ENCODE assay signal across 8 cellular contexts in genomic region chr11:63567044-63567840, GRCh38. TPM values are rescaled to one million over a fixed set of nuclear protein-coding genes. Genes with fewer than 3 reads are reported as not detected.
DNase-seq lines count a peak whose midpoint lies in the region; ATAC-seq, FAIRE-seq and TF ChIP-seq lines count a peak whose summit lies in the region.

No MANE protein-coding gene starts in this region.

- CTCF ChIA-PET in CD4-positive, alpha-beta memory T cell (lab: Charles Lee; ENCODE audit: partially characterized antibody) = interaction anchor here (1.0 to 1.8 kb wide), 5 partner anchors 30 to 88 kb away, joined by 3 to 5 read pairs (median 3); partner anchors contain the start of gene PLAAT4

- H3K9ac ChIP-seq in adipocyte (ENCODE audit: low read length) (no peak overlapping the region), keratinocyte (ENCODE audit: control insufficient read depth, extremely low read depth, insufficient read depth, low read length) (peak overlapping the region; percentile 74)

- H3K4me3 ChIP-seq in CD4-positive, alpha-beta memory T cell (ENCODE audit: low read length in 2 of 2) = no peak overlapping the region
- H3K4me3 ChIP-seq in RWPE2 (ENCODE audit: severe bottlenecking) = no peak overlapping the region
- peak overlapping the region; percentile 61 for H3K4me3 ChIP-seq in adipocyte (ENCODE audit: low read length)
- H3K4me3 ChIP-seq in keratinocyte (ENCODE audit: control insufficient read depth in 2 of 3, extremely low read depth in 1 of 3, insufficient read depth in 2 of 3, low read depth in 1 of 3, low read length in 3 of 3) = peak overlapping the region in 2 of 3 experiments; percentile 24 to 32

- peak; percentile 70 for FAIRE-seq in keratinocyte (lab: Jason Lieb, UNC)

- H3K4me1 Mint-ChIP-seq in CD4-positive, alpha-beta memory T cell = peaks cover 32 to 46% (median 36%) of the 10 kb centered on the region in 4 donors

- H3K9me3 ChIP-seq in CD4-positive, alpha-beta memory T cell (ENCODE audit: control insufficient read depth in 1 of 2, low read length in 2 of 2) = no peaks in the 10 kb centered on the region
- H3K9me3 ChIP-seq in RWPE2 (ENCODE audit: severe bottlenecking) (no peaks in the 10 kb centered on the region), adipocyte (ENCODE audit: control insufficient read depth, low read length) (no peaks in the 10 kb centered on the region), keratinocyte (ENCODE audit: control insufficient read depth, low read depth, low read length) (no peaks in the 10 kb centered on the region)

- H3K9me1 ChIP-seq in keratinocyte (ENCODE audit: control insufficient read depth, extremely low read depth, insufficient read depth, low read length) = no peaks in the 10 kb centered on the region

- peak overlapping the region; percentile 71 for H2AFZ ChIP-seq in keratinocyte (ENCODE audit: control insufficient read depth, low read length)

- no peaks in the 10 kb centered on the region for H4K20me1 ChIP-seq in keratinocyte (ENCODE audit: control insufficient read depth, extremely low read depth, insufficient read depth, low read length)

- H3K36me3 ChIP-seq in CD4-positive, alpha-beta memory T cell (ENCODE audit: insufficient read depth, low read length) = no peaks in the 10 kb centered on the region
- H3K36me3 ChIP-seq in RWPE2 (ENCODE audit: low read depth) = no peaks in the 10 kb centered on the region
- no peaks in the 10 kb centered on the region for H3K36me3 ChIP-seq in adipocyte (ENCODE audit: control insufficient read depth, insufficient read depth, low read length, severe bottlenecking)
- H3K36me3 ChIP-seq in keratinocyte (ENCODE audit: control insufficient read depth in 2 of 2, extremely low read depth in 1 of 2, insufficient read depth in 2 of 2, low read length in 2 of 2) = no peaks in the 10 kb centered on the region

- H3K4me1 ChIP-seq in CD4-positive, alpha-beta memory T cell (ENCODE audit: insufficient read depth, low read length) = peaks cover 44% of the 10 kb centered on the region
- H3K4me1 ChIP-seq in RWPE2 (ENCODE audit: insufficient read depth, poor library complexity, severe bottlenecking) (peaks cover 34% of the 10 kb centered on the region), adipocyte (ENCODE audit: control insufficient read depth, insufficient read depth, low read length) (peaks cover 14% of the 10 kb centered on the region), keratinocyte (ENCODE audit: control insufficient read depth, extremely low read depth, insufficient read depth, low read length) (peaks cover 37% of the 10 kb centered on the region)

- H3K27ac Mint-ChIP-seq in CD4-positive, alpha-beta memory T cell = peak overlapping the region; percentile 90 to 99 (median 96)

- POLR2A ChIA-PET in CD4-positive, alpha-beta memory T cell (lab: Charles Lee; ENCODE audit: partially characterized antibody) = interaction anchor here (0.7 to 2.9 kb wide), 17 partner anchors 14 to 115 kb away, joined by 3 to 31 read pairs (median 5); partner anchors contain the start of genes PLAAT4, PLAAT5 and RTN3

- intact Hi-C loops in CD4-positive, alpha-beta memory T cell (cut with micrococcal nuclease) = loop anchor here (2.0 kb wide), 1 partner anchor 30 kb away; the partner anchor contains the start of gene PLAAT4

- TF ChIP-seq CTCF in RWPE2 (IDR thresholded peaks at IDR 0.05; ENCODE audit: poor library complexity, severe bottlenecking) = no peak
- no peak for TF ChIP-seq CTCF in keratinocyte (optimal IDR thresholded peaks at IDR 0.05 in 1 of 3, IDR thresholded peaks at IDR 0.05 in 1 of 3, conservative IDR thresholded peaks at IDR 0.05 in 1 of 3; ENCODE audit: extremely low read depth in 1 of 3, insufficient read depth in 2 of 3, low read length in 3 of 3)

- peak; percentile 80 to 96 (median 90) for DNase-seq in CD4-positive, alpha-beta memory T cell
- DNase-seq in RWPE2 (ENCODE audit: low spot score) (no peak), adipocyte (ENCODE audit: low read depth) (peak; percentile 86), keratinocyte (ENCODE audit: low read depth, low spot score) (peak; percentile 95), NCI-H524 treated with DMSO at 0.1 percent for 48 hours (lab: John Stamatoyannopoulos, UW) (no peak)
- peak; percentile 34 to 36 for DNase-seq in stimulated activated CD8-positive, alpha-beta memory T cell treated with anti-CD3 and anti-CD28 coated beads, Interleukin-2, amount 100 ng/mL, for 1 hour (ENCODE audit: low read depth in 2 of 2)

- H3K79me2 ChIP-seq in keratinocyte (ENCODE audit: control insufficient read depth, insufficient read depth, low read length) = no peaks in the 10 kb centered on the region

- no peaks in the 10 kb centered on the region for H3K36me3 Mint-ChIP-seq in CD4-positive, alpha-beta memory T cell

- ATAC-seq in GM19397 (IDR thresholded peaks at IDR 0.05; ENCODE audit: unreplicated experiment) (peak; percentile 71), HG03442 (IDR thresholded peaks at IDR 0.05; ENCODE audit: unreplicated experiment) (peak; percentile 74), RWPE2 (ENCODE audit: low read depth) (peak; percentile 97)

- H3K4me3 Mint-ChIP-seq in CD4-positive, alpha-beta memory T cell = peak overlapping the region; percentile 23 to 79 (median 64)

- H3K4me2 ChIP-seq in keratinocyte (ENCODE audit: control insufficient read depth, extremely low read depth, insufficient read depth, low read depth, low read length) = peak overlapping the region; percentile 92

- H3K9me3 Mint-ChIP-seq in CD4-positive, alpha-beta memory T cell = no peaks in the 10 kb centered on the region

- H3K27ac ChIP-seq in CD4-positive, alpha-beta memory T cell (ENCODE audit: low read depth, low read length) = peak overlapping the region; percentile 74
- H3K27ac ChIP-seq in RWPE2 (ENCODE audit: poor library complexity, severe bottlenecking) (peak overlapping the region; percentile 75), keratinocyte (ENCODE audit: control insufficient read depth, insufficient read depth, low read length) (peak overlapping the region; percentile 99)

- dilution Hi-C loops in keratinocyte (cut with MboI; ENCODE audit: extremely low pct_ligation_motif_present, low sequenced_read_pairs) = no loop called here

- no peaks in the 10 kb centered on the region for H3K27me3 ChIP-seq in CD4-positive, alpha-beta memory T cell (ENCODE audit: insufficient read depth, low read length)
- H3K27me3 ChIP-seq in RWPE2 (ENCODE audit: insufficient read depth, poor library complexity, severe bottlenecking) (no peaks in the 10 kb centered on the region), adipocyte (replicated peaks; ENCODE audit: control insufficient read depth, insufficient read depth, low read length) (no peaks in the 10 kb centered on the region), keratinocyte (ENCODE audit: control insufficient read depth, extremely low read depth, insufficient read depth, low read length) (no peaks in the 10 kb centered on the region)

- H3K27me3 Mint-ChIP-seq in CD4-positive, alpha-beta memory T cell = no peaks in the 10 kb centered on the region

RNA-seq across cellular contexts. Expression of gene PLAAT2, which starts 4.1 kb away (rescaled TPM):
- total RNA-seq in CD4-positive, alpha-beta memory T cell = not detected
- under 1 TPM in 1 of 2 donors, not detected in 1; 0.48 TPM for polyA plus RNA-seq in CD4-positive, alpha-beta memory T cell
- 0.29 to 1.4 TPM (median 0.46 TPM) in 3 replicates for polyA plus RNA-seq in keratinocyte
- 1.9 TPM for polyA plus RNA-seq in keratinocyte (2011; ENCODE audit: low read depth)
- 0.49 and 1.0 TPM in 2 replicates for polyA plus RNA-seq in keratinocyte (2011; cell fraction: cytosol; rRNA removed)
- polyA plus RNA-seq in keratinocyte (2011; cell fraction: nucleus; rRNA removed) = 0.53 and 0.69 TPM in 2 replicates
- polyA plus RNA-seq in keratinocyte (2012; ENCODE audit: low replicate concordance) = 0.16 and 1.2 TPM in 2 replicates
- polyA minus RNA-seq in keratinocyte = 1.1 TPM in 1 of 3 replicates, not detected in the others
- polyA minus RNA-seq in keratinocyte (2011; cell fraction: cytosol; rRNA and poly(A)+ RNA removed) = not detected
- not detected in 2 replicates for polyA minus RNA-seq in keratinocyte (2011; cell fraction: nucleus; rRNA and poly(A)+ RNA removed)

RNA-seq across cellular contexts. Expression of gene PLAAT4, which starts 30.6 kb away (rescaled TPM):
- 100 to 1,000 TPM; 152 to 167 TPM for total RNA-seq in CD4-positive, alpha-beta memory T cell
- 100 to 1,000 TPM; 387 to 416 TPM for polyA plus RNA-seq in CD4-positive, alpha-beta memory T cell
- polyA plus RNA-seq in keratinocyte = 1.3 to 2.0 TPM (median 1.9 TPM) in 3 replicates
- not detected for polyA plus RNA-seq in keratinocyte (2011; ENCODE audit: low read depth)
- 1.0 and 1.3 TPM in 2 replicates for polyA plus RNA-seq in keratinocyte (2011; cell fraction: cytosol; rRNA removed)
- 0.31 and 0.37 TPM in 2 replicates for polyA plus RNA-seq in keratinocyte (2011; cell fraction: nucleus; rRNA removed)
- polyA plus RNA-seq in keratinocyte (2012; ENCODE audit: low replicate concordance) = 0.41 and 1.9 TPM in 2 replicates
- polyA minus RNA-seq in keratinocyte = 0.32 to 1.7 TPM (median 1.5 TPM) in 3 replicates
- polyA minus RNA-seq in keratinocyte (2011; cell fraction: cytosol; rRNA and poly(A)+ RNA removed) = not detected
- polyA minus RNA-seq in keratinocyte (2011; cell fraction: nucleus; rRNA and poly(A)+ RNA removed) = not detected in 2 replicates

RNA-seq across cellular contexts. Expression of gene PLAAT3, which starts 47.0 kb away (rescaled TPM):
- 1 to 10 TPM; 3.6 to 4.7 TPM for total RNA-seq in CD4-positive, alpha-beta memory T cell
- polyA plus RNA-seq in CD4-positive, alpha-beta memory T cell = 1 to 10 TPM; 7.4 to 9.2 TPM
- polyA plus RNA-seq in keratinocyte = 0.17 to 0.29 TPM (median 0.20 TPM) in 3 replicates
- 0.14 TPM for polyA plus RNA-seq in keratinocyte (2011; ENCODE audit: low read depth)
- polyA plus RNA-seq in keratinocyte (2011; cell fraction: cytosol; rRNA removed) = 0.19 and 0.60 TPM in 2 replicates
- polyA plus RNA-seq in keratinocyte (2011; cell fraction: nucleus; rRNA removed) = 0.31 and 0.32 TPM in 2 replicates
- polyA plus RNA-seq in keratinocyte (2012; ENCODE audit: low replicate concordance) = 0.08 and 0.39 TPM in 2 replicates
- polyA minus RNA-seq in keratinocyte = 0.30 TPM in 1 of 3 replicates, not detected in the others
- polyA minus RNA-seq in keratinocyte (2011; cell fraction: cytosol; rRNA and poly(A)+ RNA removed) = not detected
- not detected in 2 replicates for polyA minus RNA-seq in keratinocyte (2011; cell fraction: nucleus; rRNA and poly(A)+ RNA removed)

Comparison
In these comparisons a context has a peak if more than half of its experiments do, and no peak if none do; other contexts are left out.
1. DNase-seq: peak in CD4-positive, alpha-beta memory T cell (5 of 5), adipocyte (single experiment), keratinocyte (single experiment) and stimulated activated CD8-positive, alpha-beta memory T cell treated with anti-CD3 and anti-CD28 coated beads, Interleukin-2, amount 100 ng/mL, for 1 hour (2 of 2); none in RWPE2 (single experiment) and NCI-H524 treated with DMSO at 0.1 percent for 48 hours (single experiment).
2. H3K4me3 ChIP-seq: peak in adipocyte (single experiment) and keratinocyte (2 of 3); none in CD4-positive, alpha-beta memory T cell (0 of 2) and RWPE2 (single experiment).
3. RNA of gene PLAAT4, which starts 30.6 kb away (polyA plus RNA-seq): 387 to 416 TPM in CD4-positive, alpha-beta memory T cell; 0.31 to 2.0 TPM in keratinocyte; every median in the first group is over 100 times any median in the second.
4. Peak in every context shown above with its lines, with median percentiles within 50 percentile points of each other: H3K27ac ChIP-seq and ATAC-seq.